ENCODE assay signal across 16 cellular contexts in the genomic region with DNA sequence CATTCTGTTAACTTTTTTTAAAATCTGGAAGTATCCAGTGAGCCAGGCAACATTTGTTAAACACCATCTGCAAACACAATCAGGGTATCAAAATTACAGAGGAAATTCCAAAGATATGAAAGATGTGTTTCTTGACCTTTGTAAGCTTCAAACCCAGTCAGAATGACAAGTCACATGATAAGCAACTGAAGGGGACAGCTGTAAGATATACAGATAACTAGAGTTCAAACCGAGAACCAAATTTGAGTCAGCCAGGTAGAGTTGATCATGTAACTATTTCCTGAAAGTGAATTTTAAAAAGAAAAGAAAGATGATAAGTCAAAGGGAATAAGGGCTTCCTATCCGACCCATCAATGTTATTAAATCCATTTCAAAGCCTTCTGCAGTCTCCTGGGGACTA.
A peak's percentile ranks its signal among the peaks of the same experiment; 100 is the strongest.
DNase-seq lines count a peak whose midpoint lies in the region; ATAC-seq, FAIRE-seq and TF ChIP-seq lines count a peak whose summit lies in the region.
"Had no signal": no experiment of that assay in that cellular context is flagged by ENCODE, and none has a peak within 500 bp of the region (broad histone marks: within the 10 kb centered on the region; RNA-seq: fewer than 3 reads in every experiment).

No MANE protein-coding gene starts in this region.

- no peaks in the 10 kb centered on the region for H3K27me3 ChIP-seq in ovary
- H3K27me3 ChIP-seq: gastrocnemius medialis, SJCRH30, uterus had no signal

- peak; percentile 73 for ATAC-seq in GM18873 (IDR thresholded peaks at IDR 0.05; ENCODE audit: low FRiP score, unreplicated experiment)
- peak; percentile 77 for ATAC-seq in GM21529 (IDR thresholded peaks at IDR 0.05; ENCODE audit: unreplicated experiment)
- ATAC-seq in HG03108 (IDR thresholded peaks at IDR 0.05; ENCODE audit: unreplicated experiment) = peak; percentile 53
- ATAC-seq: gastrocnemius medialis, lower lobe of right lung had no signal

- TF ChIP-seq POLR2A in ovary (IDR thresholded peaks at IDR 0.05) = no peak

- no peak overlapping the region for H3K4me3 ChIP-seq in fibroblast of the aortic adventitia (ENCODE audit: low read depth, low read length)
- H3K4me3 ChIP-seq in ovary = no peak overlapping the region
- H3K4me3 ChIP-seq: gastrocnemius medialis, lower lobe of right lung, prostate gland, SJCRH30, uterus had no signal

- TF ChIP-seq CTCF in fibroblast of the aortic adventitia (IDR thresholded peaks at IDR 0.05; ENCODE audit: insufficient read depth, low read length) (no peak), ovary (IDR thresholded peaks at IDR 0.05) (no peak)

- no peak for FAIRE-seq in frontal cortex (lab: Jason Lieb, UNC)

- intact Hi-C loops in ovary (cut with DNase I) = no loop called here

- peak; percentile 33 for DNase-seq in fibroblast of the aortic adventitia (ENCODE audit: low read depth)
- no peak for DNase-seq in ovary
- no peak for DNase-seq in frontal cortex (ENCODE audit: low spot score in 2 of 2)
- no peak for DNase-seq in amniotic stem cell (lab: John Stamatoyannopoulos, UW)
- no peak for DNase-seq in A172 (ENCODE audit: low spot score)
- DNase-seq: activated B cell treated with CpG ODN at 0.5 μM for 24 hours; activated naive CD4-positive, alpha-beta T cell treated with anti-CD3 and anti-CD28 coated beads, Interleukin-2, amount 50 U/mL, for 16 hours; cortex of kidney; gastrocnemius medialis; lower lobe of right lung; uterus had no signal

- no peak overlapping the region for H3K27ac ChIP-seq in ovary
- H3K27ac ChIP-seq: gastrocnemius medialis, lower lobe of right lung, prostate gland, SJCRH30, uterus had no signal

- no peaks in the 10 kb centered on the region for H3K4me1 ChIP-seq in ovary (ENCODE audit: insufficient read depth)
- H3K4me1 ChIP-seq: gastrocnemius medialis, lower lobe of right lung, prostate gland, uterus had no signal

- WGBS in ovary, 3 donors = 42 to 73% (median 46%) methylated on average over 2 of the region's 2 CpGs

- no peaks in the 10 kb centered on the region for H3K9me3 ChIP-seq in ovary
- H3K9me3 ChIP-seq: lower lobe of right lung, prostate gland, SJCRH30, uterus had no signal

- H3K36me3 ChIP-seq in ovary = no peaks in the 10 kb centered on the region
- H3K36me3 ChIP-seq: gastrocnemius medialis, lower lobe of right lung, prostate gland, SJCRH30, uterus had no signal

- no peak for TF ChIP-seq EP300 in ovary (IDR thresholded peaks at IDR 0.05)
